Comparison of ENCODE assay signal across 21 cellular contexts in the genomic region with DNA sequence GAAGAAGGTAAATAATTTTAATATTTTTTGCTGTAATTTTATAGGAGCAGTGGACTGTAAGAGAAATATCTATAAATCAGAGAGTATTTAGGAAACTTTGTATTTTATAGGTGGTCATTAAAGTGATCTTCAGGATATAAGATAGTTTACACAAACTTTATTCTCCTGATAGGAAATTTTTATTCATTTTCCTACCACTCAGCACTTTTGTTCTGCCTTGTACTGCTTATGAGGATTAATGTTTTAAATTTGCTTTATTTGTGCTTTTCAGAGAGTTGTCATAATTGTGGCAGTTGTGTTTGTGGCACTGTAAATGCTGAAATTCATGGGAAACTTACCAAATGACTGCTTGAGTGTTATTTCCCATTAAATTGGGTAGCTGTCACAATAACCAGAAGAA. TPM values are rescaled to one million over a fixed set of nuclear protein-coding genes. Genes with fewer than 3 reads are reported as not detected.
DNase-seq lines count a peak whose midpoint lies in the region; ATAC-seq, FAIRE-seq and TF ChIP-seq lines count a peak whose summit lies in the region.
"Had no signal": no experiment of that assay in that cellular context is flagged by ENCODE, and none has a peak within 500 bp of the region (broad histone marks: within the 10 kb centered on the region; RNA-seq: fewer than 3 reads in every experiment).

No MANE protein-coding gene starts in this region.

- H3K4me3 ChIP-seq in A549 (no peak overlapping the region), IMR-90 (ENCODE audit: insufficient read depth, low read depth, low read length) (no peak overlapping the region), K562 (no peak overlapping the region)
- H3K4me3 ChIP-seq: BLaER1 treated with 17β-estradiol and CSF1 and Interleukin-3, amounts not matched to agents 10 nM and 100 nM had no signal

- no peak overlapping the region for H2BK120ac ChIP-seq in IMR-90 (ENCODE audit: low read depth, low read length)

- CTCF ChIA-PET in activated CD4-positive, alpha-beta T cell treated with anti-CD3 and anti-CD28 coated beads, Interleukin-2, amount 10 ng/mL, durations not matched to agents 7 days and 5 days (lab: Charles Lee), result interaction anchor here (1.0 kb wide), 1 partner anchor 69 kb away, joined by 4 read pairs; no protein-coding TSS in a partner anchor
- CTCF ChIA-PET in A549 (lab: Yijun Ruan, JAX) (interaction anchor here (1.0 to 1.1 kb wide), 2 partner anchors 14 to 24 kb away, joined by 3 to 4 read pairs; no protein-coding TSS in a partner anchor), IMR-90 (lab: Yijun Ruan, JAX) (no interaction called here), K562 (lab: Yijun Ruan, JAX; ENCODE audit: low intra/inter-chr PET ratio) (no interaction called here)

- no peak overlapping the region for H2AK9ac ChIP-seq in IMR-90 (replicated peaks; ENCODE audit: low read depth, low read length, poor library complexity)

- no peak overlapping the region for H2AK5ac ChIP-seq in IMR-90 (ENCODE audit: low read depth, low read length)

- TF ChIP-seq EP300 in A549 (IDR thresholded peaks at IDR 0.05), result no peak
- TF ChIP-seq EP300 in K562 (IDR thresholded peaks at IDR 0.05; ENCODE audit: low read length), result no peak

- H2AFZ ChIP-seq in IMR-90 (replicated peaks; ENCODE audit: low read length, poor library complexity), result no peak overlapping the region
- H2AFZ ChIP-seq in K562 (ENCODE audit: low read depth, low read length), result no peak overlapping the region

- H3K9ac ChIP-seq in IMR-90 (ENCODE audit: low read depth, low read length) (no peak overlapping the region), K562 (ENCODE audit: insufficient read depth in 1 of 2, low read depth in 2 of 2, low read length in 2 of 2) (no peak overlapping the region)
- H3K9ac ChIP-seq: BLaER1 treated with 17β-estradiol and CSF1 and Interleukin-3, amounts not matched to agents 10 nM and 100 nM had no signal

- TF ChIP-seq POLR2A in A549 (IDR thresholded peaks at IDR 0.05; ENCODE audit: low read length), result no peak
- TF ChIP-seq POLR2A in IMR-90 (IDR thresholded peaks at IDR 0.05; ENCODE audit: low read depth, low read length), result no peak
- TF ChIP-seq POLR2A in K562 (conservative IDR thresholded peaks at IDR 0.05), result no peak
- no peak for TF ChIP-seq POLR2A in GM12892 (IDR thresholded peaks at IDR 0.05; ENCODE audit: low read depth, low read length)

- peaks cover 41% of the 10 kb centered on the region for H3K36me3 Mint-ChIP-seq in activated CD4-positive, alpha-beta T cell treated with anti-CD3 and anti-CD28 coated beads, Interleukin-2, amount 10 ng/mL, durations not matched to agents 7 days and 5 days (ENCODE audit: low read depth)

- BruUV-seq in IMR-90 (replicated peaks; lab: Mats Ljungman, UMichigan) (no TSS peak), K562 (replicated peaks; lab: Mats Ljungman, UMichigan) (no TSS peak)

- H4K91ac ChIP-seq in IMR-90 (ENCODE audit: insufficient read depth, low read depth, low read length), result no peak overlapping the region

- no peak overlapping the region for H2BK15ac ChIP-seq in IMR-90 (ENCODE audit: low read depth, low read length)

- peak overlapping the region; percentile 31 for H3K27ac Mint-ChIP-seq in activated CD4-positive, alpha-beta T cell treated with anti-CD3 and anti-CD28 coated beads, Interleukin-2, amount 10 ng/mL, durations not matched to agents 7 days and 5 days
- H3K27ac Mint-ChIP-seq: CD4-positive, alpha-beta T cell; CD8-positive, alpha-beta T cell had no signal

- dilution Hi-C loops in IMR-90 (cut with HindIII; ENCODE audit: low sequenced_read_pairs, unreplicated experiment), result no loop called here

- H3K79me1 ChIP-seq in IMR-90 (ENCODE audit: low read depth in 1 of 2, low read length in 2 of 2), result peaks cover 19 to 24% of the 10 kb centered on the region in 2 experiments; a peak in 2 of 4 replicates

- H3K18ac ChIP-seq in IMR-90 (ENCODE audit: low read depth, low read length), result no peak overlapping the region; the same call in 1 of the 2 replicates

- TF ChIP-seq RAD21 in A549 (conservative IDR thresholded peaks at IDR 0.05 in 1 of 2, IDR thresholded peaks at IDR 0.05 in 1 of 2), result no peak
- no peak for TF ChIP-seq RAD21 in IMR-90 (IDR thresholded peaks at IDR 0.05; ENCODE audit: low read length)
- no peak for TF ChIP-seq RAD21 in K562 (CRISPR knock-in tag; conservative IDR thresholded peaks at IDR 0.05 in 1 of 2, IDR thresholded peaks at IDR 0.05 in 1 of 2)

- 0 out of 3 replicates have a peak, but pooled peaks cover 6% of the 10 kb centered on the region for H3K79me2 ChIP-seq in K562 (ENCODE audit: control insufficient read depth, insufficient read depth, low read length)

- no peak overlapping the region for H3K4me3 Mint-ChIP-seq in activated CD4-positive, alpha-beta T cell treated with anti-CD3 and anti-CD28 coated beads, Interleukin-2, amount 10 ng/mL, durations not matched to agents 7 days and 5 days
- H3K4me3 Mint-ChIP-seq: CD4-positive, alpha-beta T cell; CD8-positive, alpha-beta T cell had no signal

- FAIRE-seq in A549 (lab: Jason Lieb, UNC) (no peak), K562 (lab: Jason Lieb, UNC) (no peak), GM12892 (lab: Jason Lieb, UNC) (no peak)
- FAIRE-seq: G401.6, GM12891, GM18507 had no signal

- H2BK20ac ChIP-seq in IMR-90 (ENCODE audit: low read depth, low read length), result no peak overlapping the region

- no peak overlapping the region for H2BK5ac ChIP-seq in IMR-90 (ENCODE audit: low read depth, low read length, poor library complexity, severe bottlenecking)

- POLR2A ChIA-PET in activated CD4-positive, alpha-beta T cell treated with anti-CD3 and anti-CD28 coated beads, Interleukin-2, amount 10 ng/mL, durations not matched to agents 7 days and 5 days (lab: Charles Lee), result no interaction called here
- POLR2A ChIA-PET in A549 (lab: Yijun Ruan, JAX) (no interaction called here), IMR-90 (lab: Charles Lee; ENCODE audit: unreplicated experiment) (no interaction called here), K562 (lab: Yijun Ruan, JAX) (interaction anchor here (0.7 to 1.7 kb wide), 7 partner anchors 8 to 51 kb away, joined by 3 to 6 read pairs (median 3); a partner anchor contains a TSS)

- H3K27ac ChIP-seq in A549 (no peak overlapping the region), IMR-90 (ENCODE audit: insufficient read depth, low read length) (no peak overlapping the region), K562 (ENCODE audit: extremely low read depth, low read depth, low read length) (no peak overlapping the region)
- H3K27ac ChIP-seq: 22Rv1; BLaER1 treated with 17β-estradiol and CSF1 and Interleukin-3, amounts not matched to agents 10 nM and 100 nM; C4-2B had no signal

- no peak for TF ChIP-seq CTCF in A549 (IDR thresholded peaks at IDR 0.05)
- no peak for TF ChIP-seq CTCF in IMR-90 (conservative IDR thresholded peaks at IDR 0.05; ENCODE audit: low read depth, low read length)
- no peak for TF ChIP-seq CTCF in K562 (IDR thresholded peaks at IDR 0.05 in 2 of 3, conservative IDR thresholded peaks at IDR 0.05 in 1 of 3; ENCODE audit: insufficient read depth in 2 of 3, low read depth in 1 of 3, low read length in 3 of 3)

- H3K9me1 ChIP-seq in IMR-90 (ENCODE audit: insufficient read depth, low read length), result no peaks in the 10 kb centered on the region
- H3K9me1 ChIP-seq in K562 (ENCODE audit: control insufficient read depth, insufficient read depth, low read length), result no peaks in the 10 kb centered on the region

- no peak overlapping the region for H4K5ac ChIP-seq in IMR-90 (ENCODE audit: low read depth, low read length)

- H3K27me3 ChIP-seq in IMR-90 (ENCODE audit: control insufficient read depth, insufficient read depth, low read length) (no peaks in the 10 kb centered on the region), K562 (ENCODE audit: control insufficient read depth in 2 of 2, insufficient read depth in 2 of 2, low read length in 2 of 2) (no peaks in the 10 kb centered on the region)
- H3K27me3 ChIP-seq: BLaER1 treated with 17β-estradiol and CSF1 and Interleukin-3, amounts not matched to agents 10 nM and 100 nM had no signal

- H4K20me1 ChIP-seq in IMR-90 (ENCODE audit: insufficient read depth, low read length) (no peaks in the 10 kb centered on the region), K562 (replicated peaks; ENCODE audit: control insufficient read depth, insufficient read depth, low read length) (no peaks in the 10 kb centered on the region)

- H3K4me1 Mint-ChIP-seq in activated CD4-positive, alpha-beta T cell treated with anti-CD3 and anti-CD28 coated beads, Interleukin-2, amount 10 ng/mL, durations not matched to agents 7 days and 5 days, result no peaks in the 10 kb centered on the region

- H3K9me3 ChIP-seq in A549, result no peaks in the 10 kb centered on the region
- no peaks in the 10 kb centered on the region for H3K9me3 ChIP-seq in IMR-90 (ENCODE audit: control insufficient read depth, insufficient read depth, low read length)
- H3K9me3 ChIP-seq in K562 (replicated peaks; ENCODE audit: control insufficient read depth, insufficient read depth, low read depth, low read length), result no peaks in the 10 kb centered on the region
- H3K9me3 ChIP-seq: BLaER1 treated with 17β-estradiol and CSF1 and Interleukin-3, amounts not matched to agents 10 nM and 100 nM; Caco-2 had no signal

- no peak overlapping the region for H3K56ac ChIP-seq in IMR-90 (ENCODE audit: extremely low read depth, insufficient read depth, low read length)

- ATAC-seq in A549, result no peak
- no peak for ATAC-seq in IMR-90 (ENCODE audit: low read depth)
- no peak for ATAC-seq in K562
- ATAC-seq in HG02938 (IDR thresholded peaks at IDR 0.05; ENCODE audit: unreplicated experiment), result no peak
- no peak for ATAC-seq in GM21381 (IDR thresholded peaks at IDR 0.05; ENCODE audit: unreplicated experiment)
- ATAC-seq: CD8-positive, alpha-beta T cell had no signal

- no peak overlapping the region for H3K14ac ChIP-seq in IMR-90 (replicated peaks; ENCODE audit: low read depth, low read length)

- intact Hi-C loops in IMR-90 (cut with micrococcal nuclease), result loop anchor here (5.0 to 10.0 kb wide), 2 partner anchors 35 to 763 kb away; a partner anchor contains a TSS
- intact Hi-C loops in K562 (cut with micrococcal nuclease), result no loop called here

- in situ Hi-C loops in IMR-90 (cut with MboI; ENCODE audit: low sequenced_read_pairs), result no loop called here
- in situ Hi-C loops in K562 (cut with MboI), result no loop called here

- no peaks in the 10 kb centered on the region for H3K27me3 Mint-ChIP-seq in activated CD4-positive, alpha-beta T cell treated with anti-CD3 and anti-CD28 coated beads, Interleukin-2, amount 10 ng/mL, durations not matched to agents 7 days and 5 days
- H3K27me3 Mint-ChIP-seq: CD4-positive, alpha-beta T cell had no signal

- H4K8ac ChIP-seq in IMR-90 (ENCODE audit: low read depth in 2 of 2, low read length in 2 of 2), result no peak overlapping the region

- H3K4ac ChIP-seq in IMR-90 (ENCODE audit: low read depth, low read length), result no peak overlapping the region

- DNase-seq in activated CD4-positive, alpha-beta T cell treated with anti-CD3 and anti-CD28 coated beads, Interleukin-2, amount 10 ng/mL, durations not matched to agents 7 days and 5 days, result no peak
- DNase-seq in activated CD4-positive, alpha-beta T cell treated with anti-CD3 and anti-CD28 coated beads for 1 hour, result no peak
- DNase-seq in A549 (ENCODE audit: low read depth in 1 of 2, low spot score in 1 of 2) (no peak), IMR-90 (no peak), K562 (ENCODE audit: extremely low read depth in 1 of 4, low spot score in 3 of 4) (no peak), GM12892 (ENCODE audit: insufficient read length) (no peak)
- DNase-seq: ACHN; Caco-2; Calu3; CD4-positive, alpha-beta T cell; CD8-positive, alpha-beta T cell; DMS79 treated with DMSO at 0.1 percent for 48 hours; GF-D8 had no signal

- H3K36me3 ChIP-seq in IMR-90 (ENCODE audit: control insufficient read depth, insufficient read depth, low read length) (peaks cover 14% of the 10 kb centered on the region), K562 (ENCODE audit: control insufficient read depth, insufficient read depth, low read length) (peaks cover 67% of the 10 kb centered on the region)

- no peak overlapping the region for H3K23ac ChIP-seq in IMR-90 (ENCODE audit: low read depth, low read length)

- H3K4me1 ChIP-seq in A549, result no peaks in the 10 kb centered on the region
- H3K4me1 ChIP-seq in IMR-90 (ENCODE audit: control insufficient read depth, insufficient read depth, low read length), result peaks cover 5% of the 10 kb centered on the region
- H3K4me1 ChIP-seq in K562 (replicated peaks in 1 of 2; ENCODE audit: control insufficient read depth in 2 of 2, insufficient read depth in 2 of 2, low read length in 2 of 2), result no peaks in the 10 kb centered on the region
- H3K4me1 ChIP-seq: Caco-2 had no signal

- H3K4me2 ChIP-seq in A549 (no peak overlapping the region), IMR-90 (ENCODE audit: low read depth, low read length) (no peak overlapping the region), K562 (ENCODE audit: insufficient read depth, low read length) (no peak overlapping the region)
- H3K4me2 ChIP-seq: BLaER1 treated with 17β-estradiol and CSF1 and Interleukin-3, amounts not matched to agents 10 nM and 100 nM had no signal

- no peaks in the 10 kb centered on the region for H3K9me3 Mint-ChIP-seq in activated CD4-positive, alpha-beta T cell treated with anti-CD3 and anti-CD28 coated beads, Interleukin-2, amount 10 ng/mL, durations not matched to agents 7 days and 5 days
- H3K9me3 Mint-ChIP-seq: CD8-positive, alpha-beta T cell had no signal

RNA-seq across cellular contexts. Expression of a gene that starts 29.7 kb away (rescaled TPM):
- 10 to 100 TPM; 57.3 to 60.6 TPM for total RNA-seq in activated CD4-positive, alpha-beta T cell treated with anti-CD3 and anti-CD28 coated beads, Interleukin-2, amount 10 ng/mL, durations not matched to agents 7 days and 5 days
- polyA plus RNA-seq in A549 (2011; rRNA removed) (33.0 and 42.2 TPM in 2 replicates), A549 (2017; fragmentation: RNase III; extraction: RNeasy Plus Mini Kit Qiagen cat#74134 plus additional on column Dnase treatment) (20.2 to 21.7 TPM (median 21.0 TPM) in 3 replicates), IMR-90 (2012; rRNA removed) (10.2 and 15.6 TPM in 2 replicates), K562 (2011; rRNA removed) (63.6 and 71.0 TPM in 2 replicates), K562 (2014; fragmentation: Illumina TruSeq; extraction: Trizol) (32.9 and 38.3 TPM in 2 replicates), K562 (2014; fragmentation: Nextera tagmentation; extraction: Ambion mirVana) (10 to 100 TPM; 13.1 to 20.5 TPM), K562 (2014; rRNA removed) (27.7 and 28.9 TPM in 2 replicates)
- 3.9 and 4.5 TPM in 2 replicates for polyA plus RNA-seq in A549 (2012; cell fraction: cytosol; rRNA removed)
- 2.0 and 3.4 TPM in 2 replicates for polyA plus RNA-seq in A549 (2012; cell fraction: nucleus; rRNA removed)
- 35.9 and 36.9 TPM in 2 replicates for polyA minus RNA-seq in A549 (2011; rRNA and poly(A)+ RNA removed)
- total RNA-seq in IMR-90 (2012; rRNA removed) (57.9 and 124 TPM in 2 replicates), K562 (2014; rRNA removed) (34.0 and 36.0 TPM in 2 replicates), K562 (2014; rRNA removed; fragmentation: Illumina TruSeq; extraction: Trizol) (72.4 and 78.0 TPM in 2 replicates), K562 (2015; rRNA removed; fragmentation: Illumina TruSeq; extraction: Trizol) (49.2 and 55.2 TPM in 2 replicates), K562 (2021) (42.6 and 43.3 TPM in 2 replicates)
- polyA plus RNA-seq in IMR-90 (2012; cell fraction: cytosol; rRNA removed), result 1.9 and 3.0 TPM in 2 replicates
- polyA plus RNA-seq in IMR-90 (2012; cell fraction: nucleus; rRNA removed; ENCODE audit: low replicate concordance), result 1.6 and 9.1 TPM in 2 replicates
- 31.4 and 70.8 TPM in 2 replicates for total RNA-seq in K562 (2011; cell fraction: chromatin; rRNA removed; ENCODE audit: low replicate concordance)
- 18.7 and 21.8 TPM in 2 replicates for total RNA-seq in K562 (2011; cell fraction: nucleolus; rRNA removed)
- 46.7 and 75.7 TPM in 2 replicates for total RNA-seq in K562 (2011; cell fraction: nucleoplasm; rRNA removed)
- 8.5 and 31.3 TPM in 2 replicates for polyA plus RNA-seq in K562 (2011; cell fraction: cytosol; rRNA removed)
- polyA plus RNA-seq in K562 (2011; cell fraction: nucleus; rRNA removed), result 27.2 and 68.0 TPM in 2 replicates
- polyA plus RNA-seq in K562 (2012), result 18.7 and 19.1 TPM in 2 replicates
- 93.8 and 130 TPM in 2 replicates for polyA minus RNA-seq in K562 (2011; rRNA and poly(A)+ RNA removed)
- 46.0 and 46.8 TPM in 2 replicates for polyA minus RNA-seq in K562 (2011; cell fraction: cytosol; rRNA and poly(A)+ RNA removed)
- polyA minus RNA-seq in K562 (2011; cell fraction: nucleus; rRNA and poly(A)+ RNA removed), result 33.4 and 86.7 TPM in 2 replicates
- polyA plus RNA-seq in GM12892 (2012; ENCODE audit: missing spikeins), result 37.3 TPM

RNA-seq across cellular contexts. Expression of a gene that starts 34.2 kb away (rescaled TPM):
- total RNA-seq in activated CD4-positive, alpha-beta T cell treated with anti-CD3 and anti-CD28 coated beads, Interleukin-2, amount 10 ng/mL, durations not matched to agents 7 days and 5 days, result 10 to 100 TPM; 10.9 to 12.3 TPM
- 22.8 and 25.3 TPM in 2 replicates for polyA plus RNA-seq in A549 (2011; rRNA removed)
- polyA plus RNA-seq in A549 (2012; cell fraction: cytosol; rRNA removed), result 8.1 and 9.0 TPM in 2 replicates
- polyA plus RNA-seq in A549 (2012; cell fraction: nucleus; rRNA removed), result 3.0 and 5.4 TPM in 2 replicates
- polyA plus RNA-seq in A549 (2017; fragmentation: RNase III; extraction: RNeasy Plus Mini Kit Qiagen cat#74134 plus additional on column Dnase treatment), result 19.8 to 21.5 TPM (median 19.8 TPM) in 3 replicates
- polyA minus RNA-seq in A549 (2011; rRNA and poly(A)+ RNA removed), result 11.7 and 12.2 TPM in 2 replicates
- total RNA-seq in IMR-90 (2012; rRNA removed), result 196 and 255 TPM in 2 replicates
- polyA plus RNA-seq in IMR-90 (2012; rRNA removed), result 77.9 and 93.4 TPM in 2 replicates
- polyA plus RNA-seq in IMR-90 (2012; cell fraction: cytosol; rRNA removed), result 14.1 and 26.1 TPM in 2 replicates
- 6.8 and 75.5 TPM in 2 replicates for polyA plus RNA-seq in IMR-90 (2012; cell fraction: nucleus; rRNA removed; ENCODE audit: low replicate concordance)
- total RNA-seq in K562 (2011; cell fraction: chromatin; rRNA removed; ENCODE audit: low replicate concordance), result 118 and 292 TPM in 2 replicates
- total RNA-seq in K562 (2011; cell fraction: nucleolus; rRNA removed), result 62.5 and 85.8 TPM in 2 replicates
- total RNA-seq in K562 (2011; cell fraction: nucleoplasm; rRNA removed), result 147 and 243 TPM in 2 replicates
- 191 and 213 TPM in 2 replicates for total RNA-seq in K562 (2014; rRNA removed)
- 317 and 372 TPM in 2 replicates for total RNA-seq in K562 (2014; rRNA removed; fragmentation: Illumina TruSeq; extraction: Trizol)
- 188 TPM in 2 replicates for total RNA-seq in K562 (2015; rRNA removed; fragmentation: Illumina TruSeq; extraction: Trizol)
- total RNA-seq in K562 (2021), result 216 and 222 TPM in 2 replicates
- 257 and 285 TPM in 2 replicates for polyA plus RNA-seq in K562 (2011; rRNA removed)
- 51.3 and 125 TPM in 2 replicates for polyA plus RNA-seq in K562 (2011; cell fraction: cytosol; rRNA removed)
- 78.0 and 133 TPM in 2 replicates for polyA plus RNA-seq in K562 (2011; cell fraction: nucleus; rRNA removed)
- 78.7 and 150 TPM in 2 replicates for polyA plus RNA-seq in K562 (2012)
- polyA plus RNA-seq in K562 (2014; fragmentation: Illumina TruSeq; extraction: Trizol), result 219 and 241 TPM in 2 replicates
- 100 to 1,000 TPM; 182 to 189 TPM for polyA plus RNA-seq in K562 (2014; fragmentation: Nextera tagmentation; extraction: Ambion mirVana)
- 201 and 213 TPM in 2 replicates for polyA plus RNA-seq in K562 (2014; rRNA removed)
- 278 and 307 TPM in 2 replicates for polyA minus RNA-seq in K562 (2011; rRNA and poly(A)+ RNA removed)
- polyA minus RNA-seq in K562 (2011; cell fraction: cytosol; rRNA and poly(A)+ RNA removed), result 95.7 and 265 TPM in 2 replicates
- polyA minus RNA-seq in K562 (2011; cell fraction: nucleus; rRNA and poly(A)+ RNA removed), result 63.4 and 136 TPM in 2 replicates
- polyA plus RNA-seq in GM12892 (2012; ENCODE audit: missing spikeins), result 24.8 TPM

Comparison
In these comparisons a context has a peak if more than half of its experiments do, and no peak if none do; other contexts are left out.
1. RNA of a gene that starts 34.2 kb away (total RNA-seq): 62.5 to 372 TPM in K562 and 196 to 255 TPM in IMR-90; 10.9 to 12.3 TPM in activated CD4-positive, alpha-beta T cell treated with anti-CD3 and anti-CD28 coated beads, Interleukin-2, amount 10 ng/mL, durations not matched to agents 7 days and 5 days; every median in the first group is over 4 times any median in the second.
2. CTCF ChIA-PET loops: an anchor here in activated CD4-positive, alpha-beta T cell treated with anti-CD3 and anti-CD28 coated beads, Interleukin-2, amount 10 ng/mL, durations not matched to agents 7 days and 5 days (1.0 kb wide) and A549 (1.0 to 1.1 kb wide); none called in IMR-90 and K562.